8 cellular contexts compared by ENCODE assay signal in the genomic region with DNA sequence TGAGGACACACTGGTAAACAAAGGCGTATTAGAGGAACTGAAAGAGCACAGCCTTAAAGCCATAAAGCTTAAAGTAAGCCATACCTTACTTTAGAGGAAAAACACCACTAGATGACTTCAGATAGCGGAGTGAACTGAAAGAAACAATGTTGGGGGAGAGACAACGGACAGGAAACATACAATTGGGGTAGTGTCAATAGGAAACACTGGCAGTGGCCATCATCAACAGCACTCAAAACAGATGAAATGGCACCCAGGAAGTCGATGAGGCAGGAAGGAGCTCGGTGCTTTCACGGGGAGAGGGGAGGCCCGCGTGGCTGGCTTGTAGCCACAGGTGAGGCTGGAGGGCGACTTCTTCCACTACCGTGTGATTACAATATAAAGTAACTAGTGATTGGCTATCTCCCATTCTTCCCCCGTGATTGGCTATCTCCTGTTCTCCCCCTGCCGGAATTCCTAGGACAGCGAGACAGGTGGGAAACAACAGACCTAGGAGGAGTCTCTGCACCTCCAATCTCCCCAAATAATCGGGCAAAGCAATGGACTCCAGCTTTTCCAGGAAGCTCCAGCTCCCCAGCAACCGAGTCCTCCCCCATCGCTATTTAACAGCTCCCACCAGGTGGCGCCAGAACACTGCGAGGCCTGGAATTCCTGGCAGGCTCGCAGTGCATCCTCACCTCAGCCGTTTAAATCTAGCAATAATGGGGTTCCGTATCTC. TPM values are rescaled to one million over a fixed set of nuclear protein-coding genes. Genes with fewer than 3 reads are reported as not detected.
DNase-seq lines count a peak whose midpoint lies in the region; ATAC-seq and TF ChIP-seq lines count a peak whose summit lies in the region.

No MANE protein-coding gene starts in this region.

- H3K36me3 ChIP-seq in DND-41 (ENCODE audit: insufficient read depth, low read length) (no peaks in the 10 kb centered on the region), Karpas-422 (ENCODE audit: insufficient read depth, low read length) (no peaks in the 10 kb centered on the region), thyroid gland (no peaks in the 10 kb centered on the region)

- H3K4me2 ChIP-seq in DND-41 (ENCODE audit: insufficient read depth, low read length), result peak overlapping the region; percentile 72
- H3K4me2 ChIP-seq in Karpas-422 (ENCODE audit: low read depth, low read length, poor library complexity, severe bottlenecking), result no peak overlapping the region

- H3K9ac ChIP-seq in DND-41 (ENCODE audit: low read depth, low read length) (peak overlapping the region; percentile 35), Karpas-422 (ENCODE audit: low read length) (no peak overlapping the region)

- no peak for TF ChIP-seq POLR2A in thyroid gland (IDR thresholded peaks at IDR 0.05)

- H2AFZ ChIP-seq in DND-41 (ENCODE audit: low read depth, low read length) (peak overlapping the region; percentile 88), Karpas-422 (ENCODE audit: low read length) (no peak overlapping the region)

- no peaks in the 10 kb centered on the region for H4K20me1 ChIP-seq in DND-41 (ENCODE audit: insufficient read depth, low read length)
- H4K20me1 ChIP-seq in Karpas-422 (ENCODE audit: insufficient read depth, low read depth, low read length), result no peaks in the 10 kb centered on the region

- H3K79me2 ChIP-seq in DND-41 (ENCODE audit: insufficient read depth, low read length) (no peaks in the 10 kb centered on the region), Karpas-422 (ENCODE audit: low read length) (no peaks in the 10 kb centered on the region)

- H3K9me3 ChIP-seq in DND-41 (ENCODE audit: insufficient read depth, low read length, severe bottlenecking) (no peaks in the 10 kb centered on the region), Karpas-422 (ENCODE audit: low read length) (no peaks in the 10 kb centered on the region), thyroid gland (no peaks in the 10 kb centered on the region)

- H3K4me1 ChIP-seq in DND-41 (ENCODE audit: insufficient read depth, low read length) (peaks cover 11% of the 10 kb centered on the region), Karpas-422 (ENCODE audit: low read length) (peaks cover 19% of the 10 kb centered on the region), thyroid gland (peaks cover 0 to 4% of the 10 kb centered on the region in 2 donors)

- DNase-seq in DND-41, result peak; percentile 72
- peak; percentile 84 for DNase-seq in Karpas-422
- peak; percentile 67 to 72 for DNase-seq in SHP77 (lab: John Stamatoyannopoulos, UW)
- DNase-seq in activated gamma-delta T cell treated with anti-CD3 and anti-CD28 coated beads, Interleukin-2, amount 50 U/mL, for 16 hours (ENCODE audit: low read depth), result peak; percentile 21
- DNase-seq in glomerular endothelial cell (ENCODE audit: extremely low read depth, low read depth, low spot score), result peak; percentile 2
- DNase-seq in omental fat pad (ENCODE audit: low spot score), result peak; percentile 67
- DNase-seq in thyroid gland, result peak; percentile 69 to 80

- H3K4me3 ChIP-seq in DND-41 (ENCODE audit: low read depth in 1 of 2, low read length in 2 of 2) (peak overlapping the region in 1 of 2 experiments; percentile 56; a peak in 2 of 4 replicates), Karpas-422 (ENCODE audit: low read length) (no peak overlapping the region), thyroid gland (replicated peaks in 1 of 3) (no peak overlapping the region)

- intact Hi-C loops in thyroid gland (cut with DNase I), result loop anchor here (5.0 kb wide), 1 partner anchor 211 kb away; no protein-coding TSS in a partner anchor

- ATAC-seq in DND-41 (ENCODE audit: insufficient read depth, low read depth) (peak; percentile 88), GM21723 (IDR thresholded peaks at IDR 0.05; ENCODE audit: unreplicated experiment) (peak; percentile 88), omental fat pad (ENCODE audit: low FRiP score) (no peak)

- TF ChIP-seq CTCF in DND-41 (IDR thresholded peaks at IDR 0.05; ENCODE audit: borderline replicate concordance, extremely low read depth, low read length, poor library complexity, severe bottlenecking), result peak; percentile 95
- peak in 1 of 3 donors; percentile 49 for TF ChIP-seq CTCF in omental fat pad (IDR thresholded peaks at IDR 0.05)
- TF ChIP-seq CTCF in thyroid gland (IDR thresholded peaks at IDR 0.05), result peak; percentile 37 to 90 (median 70)

- H3K27me3 ChIP-seq in DND-41 (ENCODE audit: insufficient read depth, low read length, poor library complexity) (no peaks in the 10 kb centered on the region), Karpas-422 (ENCODE audit: low read length) (no peaks in the 10 kb centered on the region), thyroid gland (no peaks in the 10 kb centered on the region)

- H3K27ac ChIP-seq in DND-41 (ENCODE audit: low read length) (no peak overlapping the region), Karpas-422 (ENCODE audit: low read length) (no peak overlapping the region), thyroid gland (no peak overlapping the region)

- H3K9me2 ChIP-seq in Karpas-422 (replicated peaks; ENCODE audit: insufficient read depth, low read length), result no peaks in the 10 kb centered on the region

- WGBS in thyroid gland, 2 donors, result 18 to 24% methylated on average over 21 of the region's 21 CpGs

RNA-seq across cellular contexts. Expression of gene TAS2R38, which starts 2.4 kb away (rescaled TPM):
- not detected in 2 replicates for total RNA-seq in Karpas-422 (2014; rRNA removed; shearing (Covaris generic); ENCODE audit: low replicate concordance)
- total RNA-seq in glomerular endothelial cell (not detected in 2 replicates), omental fat pad (not detected), thyroid gland (not detected)

RNA-seq across cellular contexts. Expression of gene MGAM, which starts 19.7 kb away (rescaled TPM):
- not detected in 2 replicates for total RNA-seq in Karpas-422 (2014; rRNA removed; shearing (Covaris generic); ENCODE audit: low replicate concordance)
- total RNA-seq in glomerular endothelial cell (0.06 TPM in 1 of 2 replicates, not detected in the other), omental fat pad (10 to 100 TPM in 1 of 4 donors, 1 to 10 TPM in 1, under 1 TPM in 2; 0.93 to 27.6 (median 1.2) TPM), thyroid gland (under 1 TPM; 0.11 to 0.27 (median 0.14) TPM)

RNA-seq across cellular contexts. Expression of gene CLEC5A, which starts 29.2 kb away (rescaled TPM):
- not detected in 2 replicates for total RNA-seq in Karpas-422 (2014; rRNA removed; shearing (Covaris generic); ENCODE audit: low replicate concordance)
- total RNA-seq in glomerular endothelial cell (not detected in 2 replicates), omental fat pad (1 to 10 TPM in 1 of 4 donors, under 1 TPM in 3; 0.25 to 1.1 (median 0.53) TPM), thyroid gland (1 to 10 TPM in 2 of 4 donors, under 1 TPM in 2; 0.33 to 3.2 (median 0.95) TPM)

RNA-seq across cellular contexts. Expression of gene OR9A4, which starts 59.8 kb away (rescaled TPM):
- total RNA-seq in Karpas-422 (2014; rRNA removed; shearing (Covaris generic); ENCODE audit: low replicate concordance), result not detected in 2 replicates
- total RNA-seq in glomerular endothelial cell (not detected in 2 replicates), omental fat pad (under 1 TPM in 1 of 4 donors, not detected in 3; 0.95 TPM), thyroid gland (not detected)

Comparison
In these comparisons a context has a peak if more than half of its experiments do, and no peak if none do; other contexts are left out.
1. DNase-seq: peak in every context shown above with its lines; median percentile 84 in Karpas-422; 74 in thyroid gland; 72 in DND-41; 70 in SHP77; 67 in omental fat pad; 21 in activated gamma-delta T cell treated with anti-CD3 and anti-CD28 coated beads, Interleukin-2, amount 50 U/mL, for 16 hours; 2 in glomerular endothelial cell.